In genomic region chr3:38386992-38387750, GRCh38 we compare ENCODE assay signal across 10 cellular contexts.
"Had no signal": no experiment of that assay in that cellular context is flagged by ENCODE, and none has a peak within 500 bp of the region (broad histone marks: within the 10 kb centered on the region; RNA-seq: fewer than 3 reads in every experiment).

No MANE protein-coding gene starts in this region.

- H3K9ac ChIP-seq: KMS-11 had no signal

- ATAC-seq: GM23338 had no signal

- H3K27ac Mint-ChIP-seq: GM23338, H9, HFFc6 had no signal

- H3K4me3 Mint-ChIP-seq: GM23338, H9, HFFc6 had no signal

- H3K27ac ChIP-seq: HL-60, KMS-11 had no signal

- DNase-seq: H9, HCEC 1CT, HFFc6, IMR-90, KBM-7 had no signal

- FAIRE-seq: H1, H54 had no signal

- H2AFZ ChIP-seq: GM23338 had no signal

- H3K4me2 ChIP-seq: GM23338, KMS-11 had no signal

- H3K4me3 ChIP-seq: GM23338 had no signal
